6 cellular contexts compared by ENCODE assay signal in genomic region chr12:128073937-128074336, GRCh38.
"Had no signal": no experiment of that assay in that cellular context is flagged by ENCODE, and none has a peak within 500 bp of the region (broad histone marks: within the 10 kb centered on the region; RNA-seq: fewer than 3 reads in every experiment).

No MANE protein-coding gene starts in this region.

- H3K4me1 ChIP-seq: HAP-1 had no signal

- H3K4me3 ChIP-seq: GM23338, HAP-1, K562 had no signal

- H3K4me3 Mint-ChIP-seq: GM23338, HFFc6 had no signal

- H3K36me3 ChIP-seq: HAP-1 had no signal

- H3K27ac Mint-ChIP-seq: GM23338, HFFc6 had no signal

- ATAC-seq: GM23338, HCT116, K562 had no signal

- H3K4me2 ChIP-seq: GM23338 had no signal

- DNase-seq: HFFc6, IMR-90 had no signal

- H3K4me1 Mint-ChIP-seq: GM23338 had no signal

- H3K9me3 ChIP-seq: HAP-1 had no signal

- H2AFZ ChIP-seq: GM23338 had no signal
